19 cellular contexts compared by ENCODE assay signal in the genomic region with DNA sequence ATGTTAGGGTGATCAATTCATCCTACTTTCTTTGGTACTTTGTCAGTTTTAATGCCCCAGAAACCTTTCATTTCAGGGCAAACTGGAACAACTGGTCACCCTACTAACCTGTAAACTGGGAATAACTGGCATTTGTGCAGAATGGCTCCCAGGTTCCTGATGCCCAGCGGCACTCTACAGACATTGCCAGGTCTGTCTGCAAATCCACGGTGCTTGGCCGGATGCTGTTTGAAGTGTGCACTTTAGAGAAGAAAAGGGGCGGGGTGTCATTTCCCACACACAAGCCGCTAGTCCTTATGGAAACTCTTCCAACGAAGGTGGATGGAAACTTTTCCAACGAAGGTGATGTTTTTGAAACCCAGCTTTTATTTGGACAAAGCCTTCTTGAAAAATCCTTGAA.
"Had no signal": no experiment of that assay in that cellular context is flagged by ENCODE, and none has a peak within 500 bp of the region (broad histone marks: within the 10 kb centered on the region; RNA-seq: fewer than 3 reads in every experiment).

No MANE protein-coding gene starts in this region.

- DNase-seq: effector memory CD8-positive, alpha-beta T cell; esophagus squamous epithelium; foreskin fibroblast; glutamatergic neuron; islet precursor cell; left ventricle myocardium superior; mesendoderm; naive thymus-derived CD4-positive, alpha-beta T cell; nephron progenitor cell; sigmoid colon; stimulated activated CD4-positive, alpha-beta T cell treated with anti-CD3 and anti-CD28 coated beads, Interleukin-2, amount 100 ng/mL, for 24 hours; stimulated activated CD4-positive, alpha-beta T cell treated with anti-CD3 and anti-CD28 coated beads, Interleukin-4, amount 100 ng/mL, for 4 hours; stimulated activated naive B cell treated with anti-CD40 and anti-IgM and Interleukin-4, amounts not matched to agents 10 μg/mL and 1 μg/mL and 100 μg/mL, for 72 hours; stimulated activated naive CD8-positive, alpha-beta T cell treated with anti-CD3 and anti-CD28 coated beads, Interleukin-15, amount 100 ng/mL, for 72 hours; testis; trophoblast cell had no signal

- H3K4me1 ChIP-seq: gastroesophageal sphincter, sigmoid colon, testis had no signal

- H3K4me3 ChIP-seq: esophagus squamous epithelium, gastroesophageal sphincter, sigmoid colon, skin epidermis, testis had no signal

- H3K36me3 ChIP-seq: esophagus squamous epithelium, gastroesophageal sphincter, sigmoid colon had no signal

- H3K27me3 ChIP-seq: esophagus squamous epithelium, gastroesophageal sphincter, sigmoid colon, testis had no signal

- H3K9me3 ChIP-seq: esophagus squamous epithelium, gastroesophageal sphincter, sigmoid colon, testis had no signal

- ATAC-seq: effector memory CD8-positive, alpha-beta T cell; gastroesophageal sphincter; left ventricle myocardium superior; naive thymus-derived CD4-positive, alpha-beta T cell; stimulated activated naive B cell treated with anti-CD40 and anti-IgM and Interleukin-4, amounts not matched to agents 10 μg/mL and 1 μg/mL and 100 μg/mL, for 72 hours; stimulated activated naive CD8-positive, alpha-beta T cell treated with anti-CD3 and anti-CD28 coated beads, Interleukin-15, amount 100 ng/mL, for 72 hours had no signal

- H3K27ac ChIP-seq: epithelial cell of prostate, esophagus squamous epithelium, gastroesophageal sphincter, sigmoid colon, skin epidermis, testis had no signal
